18 cellular contexts compared by ENCODE assay signal in the genomic region with DNA sequence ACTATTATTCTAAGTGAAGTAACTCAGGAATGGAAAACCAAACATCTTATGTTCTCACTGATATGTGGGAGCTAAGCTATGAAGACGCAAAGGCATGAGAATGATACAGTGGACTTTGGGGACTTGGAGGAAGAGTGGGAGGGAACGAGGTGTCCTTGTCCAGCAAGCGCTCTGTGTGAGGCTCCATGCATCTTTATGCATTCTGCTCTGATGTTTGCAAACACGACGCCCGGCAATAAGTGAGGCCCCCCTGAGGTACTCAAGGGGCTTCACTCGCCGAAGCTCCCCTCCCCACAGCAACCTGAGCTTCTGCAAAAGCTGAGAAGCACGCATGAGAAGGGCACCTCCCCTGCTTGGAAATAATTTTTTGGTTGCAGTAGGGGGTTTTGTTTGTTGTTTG.
"Had no signal": no experiment of that assay in that cellular context is flagged by ENCODE, and none has a peak within 500 bp of the region (broad histone marks: within the 10 kb centered on the region; RNA-seq: fewer than 3 reads in every experiment).

No MANE protein-coding gene starts in this region.

- ATAC-seq: activated CD4-positive, CD25-positive, alpha-beta regulatory T cell treated with anti-CD3 and anti-CD28 coated beads, Interleukin-2, amount 50 U/mL, for 24 hours; foreskin keratinocyte; SK-N-SH treated with all-trans-retinoic acid at 6 μM for 48 hours; stimulated activated effector memory CD8-positive, alpha-beta T cell treated with anti-CD3 and anti-CD28 coated beads, Interleukin-12 subunit alpha, Interleukin-12 subunit beta, amount 100 ng/mL, for 72 hours had no signal

- H3K36me3 Mint-ChIP-seq: stimulated activated effector memory CD8-positive, alpha-beta T cell treated with anti-CD3 and anti-CD28 coated beads, Interleukin-12 subunit alpha, Interleukin-12 subunit beta, amount 100 ng/mL, for 72 hours had no signal

- H3K4me3 Mint-ChIP-seq: activated naive CD4-positive, alpha-beta T cell treated with anti-CD3 and anti-CD28 coated beads, Interleukin-2, amount 50 U/mL, for 24 hours; endodermal cell; stimulated activated effector memory CD8-positive, alpha-beta T cell treated with anti-CD3 and anti-CD28 coated beads, Interleukin-12 subunit alpha, Interleukin-12 subunit beta, amount 100 ng/mL, for 72 hours had no signal

- FAIRE-seq: small intestine had no signal

- H3K9me3 ChIP-seq: mucosa of descending colon had no signal

- H3K4me1 ChIP-seq: foreskin keratinocyte had no signal

- H3K4me3 ChIP-seq: mucosa of descending colon had no signal

- DNase-seq: activated CD4-positive, alpha-beta T cell treated with anti-CD3 and anti-CD28 coated beads, Interleukin-2, amount 50 U/mL, for 1 hour; activated CD8-positive, alpha-beta memory T cell treated with anti-CD3 and anti-CD28 coated beads, Interleukin-2, amount 50 U/mL, for 4 hours; activated effector memory CD4-positive, alpha-beta T cell treated with Interleukin-2 at 50 U/mL for 16 hours; activated T-cell treated with anti-CD3 and anti-CD28 coated beads, Interleukin-2, amount 50 U/mL, for 48 hours; foreskin keratinocyte; mesenchymal stem cell; naive B cell; small intestine; stimulated activated CD4-positive, alpha-beta T cell treated with anti-CD3 and anti-CD28 coated beads, Interleukin-4, amount 100 ng/mL, for 1 hour; T-helper 1 cell; T1000 had no signal

- H3K4me1 Mint-ChIP-seq: activated naive CD4-positive, alpha-beta T cell treated with anti-CD3 and anti-CD28 coated beads, Interleukin-2, amount 50 U/mL, for 24 hours had no signal

- H3K27ac Mint-ChIP-seq: activated naive CD4-positive, alpha-beta T cell treated with anti-CD3 and anti-CD28 coated beads, Interleukin-2, amount 50 U/mL, for 24 hours; endodermal cell; stimulated activated effector memory CD8-positive, alpha-beta T cell treated with anti-CD3 and anti-CD28 coated beads, Interleukin-12 subunit alpha, Interleukin-12 subunit beta, amount 100 ng/mL, for 72 hours had no signal

- H3K27ac ChIP-seq: epithelial cell of prostate, foreskin keratinocyte had no signal

- H3K27me3 Mint-ChIP-seq: activated naive CD4-positive, alpha-beta T cell treated with anti-CD3 and anti-CD28 coated beads, Interleukin-2, amount 50 U/mL, for 24 hours; naive B cell had no signal

- H3K9me3 Mint-ChIP-seq: activated naive CD4-positive, alpha-beta T cell treated with anti-CD3 and anti-CD28 coated beads, Interleukin-2, amount 50 U/mL, for 24 hours; endodermal cell had no signal
